In genomic region chr20:25408170-25408547, GRCh38 we compare ENCODE assay signal across 7 cellular contexts. TPM values are rescaled to one million over a fixed set of nuclear protein-coding genes. Genes with fewer than 3 reads are reported as not detected.
DNase-seq lines count a peak whose midpoint lies in the region; ATAC-seq and TF ChIP-seq lines count a peak whose summit lies in the region.

No MANE protein-coding gene starts in this region.

- TF ChIP-seq CTCF in HFF-Myc (IDR thresholded peaks at IDR 0.05; ENCODE audit: low read depth, low read length, missing control alignments) (no peak), spleen (IDR thresholded peaks at IDR 0.05 in 8 of 11, conservative IDR thresholded peaks at IDR 0.05 in 3 of 11) (no peak)

- H3K27me3 ChIP-seq in spleen (replicated peaks in 1 of 7): no peaks in the 10 kb centered on the region

- ATAC-seq in T-helper 17 cell (no peak), GM19351 (IDR thresholded peaks at IDR 0.05; ENCODE audit: unreplicated experiment) (no peak), HG02763 (IDR thresholded peaks at IDR 0.05; ENCODE audit: unreplicated experiment) (no peak)

- H3K4me3 ChIP-seq in HFF-Myc (replicated peaks; ENCODE audit: low read depth, low read length): peak overlapping the region; percentile 89
- H3K4me3 ChIP-seq in spleen: peak overlapping the region; percentile 48 to 91 (median 74)

- no peaks in the 10 kb centered on the region for H3K27me3 Mint-ChIP-seq in T-helper 17 cell

- H3K36me3 ChIP-seq in spleen: no peaks in the 10 kb centered on the region

- H3K36me3 Mint-ChIP-seq in T-helper 17 cell (ENCODE audit: low read depth): no peaks in the 10 kb centered on the region

- peaks cover 7 to 25% (median 18%) of the 10 kb centered on the region in 6 donors for H3K4me1 ChIP-seq in spleen

- DNase-seq in HFF-Myc (ENCODE audit: extremely low read depth, low read depth): no peak
- DNase-seq in T-helper 17 cell: no peak
- peak; percentile 13 for DNase-seq in glomerular visceral epithelial cell (ENCODE audit: extremely low spot score)
- DNase-seq in spleen: no peak
- DNase-seq in globus pallidus (ENCODE audit: low spot score): no peak

- intact Hi-C loops in spleen (cut with DNase I; ENCODE audit: low total_unique reads): no loop called here

- H3K27ac ChIP-seq in spleen: peak overlapping the region in 3 of 8 donors; percentile 54 to 76 (median 64)

- peak overlapping the region; percentile 89 for H3K27ac Mint-ChIP-seq in T-helper 17 cell

- H3K9me3 ChIP-seq in T-helper 17 cell (ENCODE audit: control insufficient read depth, low read length, poor library complexity, severe bottlenecking): peaks cover 5% of the 10 kb centered on the region
- H3K9me3 ChIP-seq in spleen: peaks cover 0 to 17% (median 14%) of the 10 kb centered on the region in 8 donors

- peaks cover 16% of the 10 kb centered on the region for H3K4me1 Mint-ChIP-seq in T-helper 17 cell

- TF ChIP-seq POLR2A in spleen (IDR thresholded peaks at IDR 0.05): no peak

- H3K4me3 Mint-ChIP-seq in T-helper 17 cell: peak overlapping the region; percentile 94

- 3 to 6% (median 4%) methylated on average over 4 of the region's 4 CpGs for WGBS in spleen, 5 donors

RNA-seq across cellular contexts. Expression of gene GINS1, which starts 0.7 kb away (rescaled TPM):
- total RNA-seq in T-helper 17 cell (under 1 TPM; 0.39 to 0.80 TPM), spleen (1 to 10 TPM; 1.4 to 3.9 (median 2.8) TPM)
- 1 to 10 TPM in 2 of 3 donors, under 1 TPM in 1; 0.85 to 2.9 (median 2.4) TPM for polyA plus RNA-seq in spleen

RNA-seq across cellular contexts. Expression of gene ABHD12, which starts 17.5 kb away (rescaled TPM):
- 10 to 100 TPM; 12.5 to 22.7 TPM for total RNA-seq in T-helper 17 cell
- total RNA-seq in spleen: 10 to 100 TPM; 21.5 to 36.9 (median 26.7) TPM
- polyA plus RNA-seq in spleen: 10 to 100 TPM; 16.1 to 20.0 (median 19.4) TPM
